Comparison of ENCODE assay signal across 14 cellular contexts in genomic region chr6:122730334-122730733, GRCh38. TPM values are rescaled to one million over a fixed set of nuclear protein-coding genes. Genes with fewer than 3 reads are reported as not detected.
DNase-seq lines count a peak whose midpoint lies in the region; ATAC-seq and TF ChIP-seq lines count a peak whose summit lies in the region.
"Had no signal": no experiment of that assay in that cellular context is flagged by ENCODE, and none has a peak within 500 bp of the region (broad histone marks: within the 10 kb centered on the region; RNA-seq: fewer than 3 reads in every experiment).

No MANE protein-coding gene starts in this region.

- peaks cover 28% of the 10 kb centered on the region for H3K4me1 Mint-ChIP-seq in endothelial cell (ENCODE audit: unreplicated experiment)

- H3K9me3 Mint-ChIP-seq in endothelial cell (ENCODE audit: unreplicated experiment), result no peaks in the 10 kb centered on the region
- H3K9me3 Mint-ChIP-seq: CD4-positive, alpha-beta T cell had no signal

- no peak for TF ChIP-seq CTCF in endothelial cell (IDR thresholded peaks at IDR 0.05; ENCODE audit: unreplicated experiment)
- TF ChIP-seq CTCF in gastroesophageal sphincter (IDR thresholded peaks at IDR 0.05), result no peak

- no peak overlapping the region for H3K4me3 Mint-ChIP-seq in endothelial cell (ENCODE audit: unreplicated experiment)
- H3K4me3 Mint-ChIP-seq: CD4-positive, alpha-beta T cell had no signal

- H3K36me3 ChIP-seq in SK-N-MC (ENCODE audit: insufficient read depth, low read length), result no peaks in the 10 kb centered on the region
- H3K36me3 ChIP-seq in gastroesophageal sphincter, result no peaks in the 10 kb centered on the region

- no peaks in the 10 kb centered on the region for H3K4me1 ChIP-seq in gastroesophageal sphincter

- DNase-seq in G401 (ENCODE audit: low spot score) (peak; percentile 92), SK-N-MC (ENCODE audit: low read depth, low spot score) (no peak), endothelial cell (ENCODE audit: low spot score) (no peak), GDM1 (lab: John Stamatoyannopoulos, UW) (no peak)
- DNase-seq: CD4-positive, alpha-beta T cell; GOT3; H7 had no signal

- H3K36me3 Mint-ChIP-seq in endothelial cell (ENCODE audit: low read depth, unreplicated experiment), result no peaks in the 10 kb centered on the region

- H3K27ac Mint-ChIP-seq in endothelial cell (ENCODE audit: unreplicated experiment), result peak overlapping the region; percentile 26
- H3K27ac Mint-ChIP-seq: CD4-positive, alpha-beta T cell had no signal

- H3K9me3 ChIP-seq in SK-N-MC (ENCODE audit: low read depth, low read length) (no peaks in the 10 kb centered on the region), gastroesophageal sphincter (no peaks in the 10 kb centered on the region)
- H3K9me3 ChIP-seq: Caco-2 had no signal

- no peaks in the 10 kb centered on the region for H3K27me3 Mint-ChIP-seq in endothelial cell (ENCODE audit: unreplicated experiment)

- H3K27ac ChIP-seq in SK-N-MC (no peak overlapping the region), gastroesophageal sphincter (no peak overlapping the region)
- H3K27ac ChIP-seq: C4-2B had no signal

- ATAC-seq in gastroesophageal sphincter, result no peak
- no peak for ATAC-seq in HG02970 (IDR thresholded peaks at IDR 0.05; ENCODE audit: low FRiP score, unreplicated experiment)

- no peak for TF ChIP-seq POLR2A in gastroesophageal sphincter (IDR thresholded peaks at IDR 0.05)

- peaks cover 19% of the 10 kb centered on the region for H3K27me3 ChIP-seq in gastroesophageal sphincter

- H3K4me3 ChIP-seq in SK-N-MC (no peak overlapping the region), gastroesophageal sphincter (no peak overlapping the region)
- H3K4me3 ChIP-seq: GM12878 had no signal

- no peak for TF ChIP-seq EP300 in gastroesophageal sphincter (IDR thresholded peaks at IDR 0.05)

- in situ Hi-C loops in G401 (cut with HindIII; ENCODE audit: low sequenced_read_pairs), result no loop called here

- 67 to 69% methylated on average over 1 to 3 of the region's 3 CpGs for WGBS in gastroesophageal sphincter (ENCODE audit: low coverage in 1 of 2), 2 donors

- peak overlapping the region; percentile 17 for H3K9ac ChIP-seq in SK-N-MC (ENCODE audit: insufficient read length)

RNA-seq across cellular contexts. Expression of gene FABP7, which starts 49.2 kb away (rescaled TPM):
- total RNA-seq in G401 (2014; rRNA removed; shearing (Covaris generic)), result not detected in 2 replicates
- total RNA-seq in endothelial cell (ENCODE audit: unreplicated experiment) (3.6 TPM), gastroesophageal sphincter (under 1 TPM in 1 of 4 donors, not detected in 3; 0.15 TPM)
- total RNA-seq: Caco-2; CD4-positive, alpha-beta T cell; Daoy; GM12878; HT-29 had no signal

RNA-seq across cellular contexts. Expression of gene SMPDL3A, which starts 58.7 kb away (rescaled TPM):
- total RNA-seq in G401 (2014; rRNA removed; shearing (Covaris generic)), result 0.07 and 1.2 TPM in 2 replicates
- 10.3 TPM for total RNA-seq in endothelial cell (ENCODE audit: unreplicated experiment)
- total RNA-seq in gastroesophageal sphincter, result 10 to 100 TPM in 1 of 4 donors, 1 to 10 TPM in 3; 6.5 to 11.5 (median 8.0) TPM
